In genomic region chr12:79932393-79932792, GRCh38 we compare ENCODE assay signal across 9 cellular contexts. TPM values are rescaled to one million over a fixed set of nuclear protein-coding genes. Genes with fewer than 3 reads are reported as not detected.
DNase-seq lines count a peak whose midpoint lies in the region; ATAC-seq and TF ChIP-seq lines count a peak whose summit lies in the region.
"Had no signal": no experiment of that assay in that cellular context is flagged by ENCODE, and none has a peak within 500 bp of the region (broad histone marks: within the 10 kb centered on the region; RNA-seq: fewer than 3 reads in every experiment).

No MANE protein-coding gene starts in this region.

- no peaks in the 10 kb centered on the region for H3K9me2 ChIP-seq in GM23338 (ENCODE audit: insufficient read depth)

- no peak for TF ChIP-seq EP300 in esophagus muscularis mucosa (IDR thresholded peaks at IDR 0.05)

- H3K27me3 ChIP-seq in GM23338 (ENCODE audit: insufficient read depth) (no peaks in the 10 kb centered on the region), esophagus muscularis mucosa (no peaks in the 10 kb centered on the region), gastrocnemius medialis (no peaks in the 10 kb centered on the region)

- peak overlapping the region; percentile 100 for H3K4me3 Mint-ChIP-seq in GM23338

- intact Hi-C loops in esophagus muscularis mucosa (cut with DNase I) (loop anchor here (5.0 to 10.0 kb wide), 4 partner anchors 105 to 240 kb away; partner anchors contain the start of gene PAWR), gastrocnemius medialis (cut with DNase I; ENCODE audit: low total_unique reads) (loop anchor here (10.0 kb wide), 1 partner anchor 1152 kb away; no protein-coding TSS in a partner anchor)

- no peak for TF ChIP-seq POLR2A in esophagus muscularis mucosa (IDR thresholded peaks at IDR 0.05; ENCODE audit: low read depth)
- TF ChIP-seq POLR2A in gastrocnemius medialis (IDR thresholded peaks at IDR 0.05): no peak

- H3K9me3 ChIP-seq in SK-N-MC (ENCODE audit: low read depth, low read length): no peaks in the 10 kb centered on the region
- no peaks in the 10 kb centered on the region for H3K9me3 ChIP-seq in esophagus muscularis mucosa
- H3K9me3 ChIP-seq in gastrocnemius medialis: no peaks in the 10 kb centered on the region

- no peak overlapping the region for H2AFZ ChIP-seq in GM23338

- H3K4me1 ChIP-seq in GM23338 (ENCODE audit: insufficient read depth): peaks cover 34% of the 10 kb centered on the region
- H3K4me1 ChIP-seq in esophagus muscularis mucosa: peaks cover 23 to 55% (median 47%) of the 10 kb centered on the region in 4 donors
- peaks cover 38 to 48% of the 10 kb centered on the region in 2 donors for H3K4me1 ChIP-seq in gastrocnemius medialis

- peak overlapping the region; percentile 90 for H3K9ac ChIP-seq in SK-N-MC (ENCODE audit: insufficient read length)

- peak overlapping the region; percentile 87 for H3K4me2 ChIP-seq in GM23338

- peaks cover 9% of the 10 kb centered on the region for H3K27me3 Mint-ChIP-seq in GM23338 (ENCODE audit: insufficient read depth, low read depth, poor library complexity)

- no peak for ATAC-seq in GM23338
- ATAC-seq in gastrocnemius medialis: no peak
- no peak for ATAC-seq in HG02798 (IDR thresholded peaks at IDR 0.05; ENCODE audit: poor library complexity, unreplicated experiment)
- no peak for ATAC-seq in GM18858 (IDR thresholded peaks at IDR 0.05; ENCODE audit: unreplicated experiment)

- H3K4me3 ChIP-seq in GM23338 (peak overlapping the region; percentile 81), SK-N-MC (peak overlapping the region; percentile 90), esophagus muscularis mucosa (peak overlapping the region; percentile 78 to 99 (median 88)), gastrocnemius medialis (peak overlapping the region in 3 of 4 donors; percentile 10 to 93 (median 90))

- H3K79me2 ChIP-seq in GM23338 (replicated peaks; ENCODE audit: insufficient read depth): peaks cover 71% of the 10 kb centered on the region

- 26% methylated on average over 5 of the region's 5 CpGs for WGBS in esophagus muscularis mucosa

- DNase-seq in GM23338 (ENCODE audit: low spot score) (no peak), SK-N-MC (ENCODE audit: low read depth, low spot score) (no peak), esophagus muscularis mucosa (ENCODE audit: extremely low spot score) (no peak), gastrocnemius medialis (no peak), NCI-H1092 (lab: John Stamatoyannopoulos, UW) (no peak), mucosa of gallbladder (ENCODE audit: low spot score) (no peak)
- DNase-seq: activated CD4-positive, alpha-beta T cell treated with anti-CD3 and anti-CD28 coated beads for 48 hours had no signal

- H3K9me3 Mint-ChIP-seq in GM23338: no peaks in the 10 kb centered on the region; the same call in 2 of the 3 replicates

- H3K36me3 Mint-ChIP-seq in GM23338 (ENCODE audit: low read depth): no peaks in the 10 kb centered on the region; the same call in 2 of the 3 replicates

- in situ Hi-C loops in gastrocnemius medialis (cut with MboI; ENCODE audit: low sequenced_read_pairs in 4 of 4): no loop called here

- TF ChIP-seq CTCF in GM23338 (conservative IDR thresholded peaks at IDR 0.05; ENCODE audit: low read depth in 2 of 2): no peak
- TF ChIP-seq CTCF in esophagus muscularis mucosa (IDR thresholded peaks at IDR 0.05): no peak
- TF ChIP-seq CTCF in gastrocnemius medialis (IDR thresholded peaks at IDR 0.05 in 4 of 5, conservative IDR thresholded peaks at IDR 0.05 in 1 of 5): no peak

- H3K36me3 ChIP-seq in GM23338 (ENCODE audit: insufficient read depth) (no peaks in the 10 kb centered on the region), SK-N-MC (ENCODE audit: insufficient read depth, low read length) (no peaks in the 10 kb centered on the region), esophagus muscularis mucosa (no peaks in the 10 kb centered on the region), gastrocnemius medialis (no peaks in the 10 kb centered on the region)

- peaks cover 34% of the 10 kb centered on the region for H3K4me1 Mint-ChIP-seq in GM23338

- no peak overlapping the region for H3K27ac ChIP-seq in GM23338 (ENCODE audit: low read depth)
- H3K27ac ChIP-seq in SK-N-MC: no peak overlapping the region
- H3K27ac ChIP-seq in esophagus muscularis mucosa (replicated peaks in 1 of 4): peak overlapping the region; percentile 97 to 98 (median 98)
- peak overlapping the region in 3 of 4 donors; percentile 89 to 95 (median 95) for H3K27ac ChIP-seq in gastrocnemius medialis

- peaks cover 22% of the 10 kb centered on the region for H4K20me1 ChIP-seq in GM23338 (replicated peaks; ENCODE audit: insufficient read depth)

- H3F3A ChIP-seq in GM23338 (replicated peaks; ENCODE audit: low read depth): no peaks in the 10 kb centered on the region

- H3K27ac Mint-ChIP-seq in GM23338: 0 out of 2 replicates have a peak overlapping the region, but pooled peaks have one; percentile 2

TF ChIP-seq in GM23338, 12 proteins besides CTCF, POLR2A, EP300 and RAD21:
- TF ChIP-seq ZNF331 (CRISPR knock-in tag; IDR thresholded peaks at IDR 0.05; ENCODE audit: low read depth) (no peak), EZH2phosphoT487 (IDR thresholded peaks at IDR 0.05; ENCODE audit: unreplicated experiment) (no peak), ZNF114 (CRISPR knock-in tag; IDR thresholded peaks at IDR 0.05) (no peak), ZNF462 (CRISPR knock-in tag; IDR thresholded peaks at IDR 0.05) (no peak), JUNB (IDR thresholded peaks at IDR 0.05; ENCODE audit: unreplicated experiment) (no peak)
TF ChIP-seq in GM23338: peak in this region for 0.

RNA-seq across cellular contexts. Expression of gene PPP1R12A, which starts 2.5 kb away (rescaled TPM):
- 83.7 and 91.6 TPM in 2 replicates for total RNA-seq in GM23338 (2014; rRNA removed; shearing (Covaris generic))
- polyA plus RNA-seq in GM23338 (2016; fragmentation: Nextera tagmentation; extraction: Ambion mirVana): 124 and 146 TPM in 2 replicates
- total RNA-seq in esophagus muscularis mucosa (100 to 1,000 TPM; 441 to 691 (median 542) TPM), gastrocnemius medialis (10 to 100 TPM; 38.0 to 65.7 (median 47.2) TPM), mucosa of gallbladder (136 TPM)

Comparison
In these comparisons a context has a peak if more than half of its experiments do, and no peak if none do; other contexts are left out.
1. H3K27ac ChIP-seq: peak in esophagus muscularis mucosa (4 of 4) and gastrocnemius medialis (3 of 4); none in GM23338 (single experiment) and SK-N-MC (single experiment).
2. Peak in every context shown above with its lines, with median percentiles within 50 percentile points of each other: H3K4me3 ChIP-seq.